Comparison of ENCODE assay signal across 2 cellular contexts in genomic region chr16:2441143-2441804, GRCh38. TPM values are rescaled to one million over a fixed set of nuclear protein-coding genes. Genes with fewer than 3 reads are reported as not detected.
"Had no signal": no experiment of that assay in that cellular context is flagged by ENCODE, and none has a peak within 500 bp of the region (broad histone marks: within the 10 kb centered on the region; RNA-seq: fewer than 3 reads in every experiment).

No MANE protein-coding gene starts in this region.

RNA-seq across cellular contexts. Expression of gene NTN3, which starts 29.8 kb away (rescaled TPM):
- total RNA-seq: MCF 10A, SK-MEL-5 had no signal
